Comparison of ENCODE assay signal across 1 cellular context in genomic region chr3:150546226-150547044, GRCh38.
TF ChIP-seq lines count a peak whose summit lies in the region.

EIF2A (plus strand) TSS chr3:150546787; CDS start chr3:150546803, 16 bp downstream.
SERP1 (minus strand) TSS chr3:150546496; CDS start chr3:150546135, 361 bp downstream.

TF ChIP-seq in HepG2, 621 proteins besides CTCF, POLR2A, EP300 and RAD21 (continued from another document and continues in another):
- no peak for TF ChIP-seq ZNF276 (CRISPR knock-in tag; IDR thresholded peaks at IDR 0.05; ENCODE audit: low read depth)
- peak; percentile 98 for TF ChIP-seq ELF1 (CRISPR knock-in tag; IDR thresholded peaks at IDR 0.05)
- no peak for TF ChIP-seq FOXP1 (IDR thresholded peaks at IDR 0.05)
- peak; percentile 43; the same call in 1 of the 2 replicates for TF ChIP-seq FOXP1 (CRISPR knock-in tag; IDR thresholded peaks at IDR 0.05)
- no peak for TF ChIP-seq ZNF468 (CRISPR knock-in tag; IDR thresholded peaks at IDR 0.05)
- TF ChIP-seq SMAD1 (CRISPR knock-in tag; IDR thresholded peaks at IDR 0.05; ENCODE audit: borderline replicate concordance, low read depth), result peak; percentile 95; the same call in 1 of the 2 replicates
- TF ChIP-seq SP2 (CRISPR knock-in tag; IDR thresholded peaks at IDR 0.05), result peak; percentile 84
- peak; percentile 84 for TF ChIP-seq ZNF790 (CRISPR knock-in tag; IDR thresholded peaks at IDR 0.05; ENCODE audit: borderline replicate concordance)
- no peak for TF ChIP-seq MBD4 (IDR thresholded peaks at IDR 0.05; ENCODE audit: borderline replicate concordance, low read length)
- TF ChIP-seq ZNF674 (CRISPR knock-in tag; IDR thresholded peaks at IDR 0.05; ENCODE audit: low read depth), result peak; percentile 96; the same call in 1 of the 2 replicates
- TF ChIP-seq ZNF232 (CRISPR knock-in tag; IDR thresholded peaks at IDR 0.05; ENCODE audit: borderline replicate concordance), result peak; percentile 58; the same call in 1 of the 2 replicates
- TF ChIP-seq ZNF484 (CRISPR knock-in tag; IDR thresholded peaks at IDR 0.05; ENCODE audit: borderline replicate concordance, low read depth), result no peak
- TF ChIP-seq ARID4A (CRISPR knock-in tag; IDR thresholded peaks at IDR 0.05; ENCODE audit: borderline replicate concordance), result peak; percentile 97
- peak; percentile 78 for TF ChIP-seq ZNF878 (CRISPR knock-in tag; IDR thresholded peaks at IDR 0.05)
- no peak; the same call in 1 of the 2 replicates for TF ChIP-seq RARA (CRISPR knock-in tag; IDR thresholded peaks at IDR 0.05)
- TF ChIP-seq, protein P1, sequence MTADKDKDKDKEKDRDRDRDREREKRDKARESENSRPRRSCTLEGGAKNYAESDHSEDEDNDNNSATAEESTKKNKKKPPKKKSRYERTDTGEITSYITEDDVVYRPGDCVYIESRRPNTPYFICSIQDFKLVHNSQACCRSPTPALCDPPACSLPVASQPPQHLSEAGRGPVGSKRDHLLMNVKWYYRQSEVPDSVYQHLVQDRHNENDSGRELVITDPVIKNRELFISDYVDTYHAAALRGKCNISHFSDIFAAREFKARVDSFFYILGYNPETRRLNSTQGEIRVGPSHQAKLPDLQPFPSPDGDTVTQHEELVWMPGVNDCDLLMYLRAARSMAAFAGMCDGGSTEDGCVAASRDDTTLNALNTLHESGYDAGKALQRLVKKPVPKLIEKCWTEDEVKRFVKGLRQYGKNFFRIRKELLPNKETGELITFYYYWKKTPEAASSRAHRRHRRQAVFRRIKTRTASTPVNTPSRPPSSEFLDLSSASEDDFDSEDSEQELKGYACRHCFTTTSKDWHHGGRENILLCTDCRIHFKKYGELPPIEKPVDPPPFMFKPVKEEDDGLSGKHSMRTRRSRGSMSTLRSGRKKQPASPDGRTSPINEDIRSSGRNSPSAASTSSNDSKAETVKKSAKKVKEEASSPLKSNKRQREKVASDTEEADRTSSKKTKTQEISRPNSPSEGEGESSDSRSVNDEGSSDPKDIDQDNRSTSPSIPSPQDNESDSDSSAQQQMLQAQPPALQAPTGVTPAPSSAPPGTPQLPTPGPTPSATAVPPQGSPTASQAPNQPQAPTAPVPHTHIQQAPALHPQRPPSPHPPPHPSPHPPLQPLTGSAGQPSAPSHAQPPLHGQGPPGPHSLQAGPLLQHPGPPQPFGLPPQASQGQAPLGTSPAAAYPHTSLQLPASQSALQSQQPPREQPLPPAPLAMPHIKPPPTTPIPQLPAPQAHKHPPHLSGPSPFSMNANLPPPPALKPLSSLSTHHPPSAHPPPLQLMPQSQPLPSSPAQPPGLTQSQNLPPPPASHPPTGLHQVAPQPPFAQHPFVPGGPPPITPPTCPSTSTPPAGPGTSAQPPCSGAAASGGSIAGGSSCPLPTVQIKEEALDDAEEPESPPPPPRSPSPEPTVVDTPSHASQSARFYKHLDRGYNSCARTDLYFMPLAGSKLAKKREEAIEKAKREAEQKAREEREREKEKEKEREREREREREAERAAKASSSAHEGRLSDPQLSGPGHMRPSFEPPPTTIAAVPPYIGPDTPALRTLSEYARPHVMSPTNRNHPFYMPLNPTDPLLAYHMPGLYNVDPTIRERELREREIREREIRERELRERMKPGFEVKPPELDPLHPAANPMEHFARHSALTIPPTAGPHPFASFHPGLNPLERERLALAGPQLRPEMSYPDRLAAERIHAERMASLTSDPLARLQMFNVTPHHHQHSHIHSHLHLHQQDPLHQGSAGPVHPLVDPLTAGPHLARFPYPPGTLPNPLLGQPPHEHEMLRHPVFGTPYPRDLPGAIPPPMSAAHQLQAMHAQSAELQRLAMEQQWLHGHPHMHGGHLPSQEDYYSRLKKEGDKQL (CRISPR knock-in tag; IDR thresholded peaks at IDR 0.05; ENCODE audit: low read depth), result 0 out of 2 replicates have a peak, but pooled peaks have one; percentile 11
- TF ChIP-seq HNF4G (IDR thresholded peaks at IDR 0.05; ENCODE audit: borderline replicate concordance, low read depth, low read length), result 0 out of 2 replicates have a peak, but pooled peaks have one; percentile 7
- TF ChIP-seq HNF4G (CRISPR knock-in tag; IDR thresholded peaks at IDR 0.05; ENCODE audit: borderline replicate concordance, low read depth), result no peak
- TF ChIP-seq THAP9 (CRISPR knock-in tag; IDR thresholded peaks at IDR 0.05; ENCODE audit: borderline replicate concordance), result peak; percentile 99
- TF ChIP-seq SALL1 (CRISPR knock-in tag; IDR thresholded peaks at IDR 0.05), result peak; percentile 93
- TF ChIP-seq CREB1 (IDR thresholded peaks at IDR 0.05), result peak; percentile 98
- peak; percentile 99 for TF ChIP-seq CREB1 (CRISPR knock-in tag; IDR thresholded peaks at IDR 0.05)
- TF ChIP-seq NFAT5 (CRISPR knock-in tag; IDR thresholded peaks at IDR 0.05), result peak; percentile 32; the same call in 1 of the 2 replicates
- peak; percentile 48; the same call in 1 of the 2 replicates for TF ChIP-seq RNF2 (conservative IDR thresholded peaks at IDR 0.05; ENCODE audit: low read depth)
- TF ChIP-seq RBFOX2 (IDR thresholded peaks at IDR 0.05; ENCODE audit: low read depth, low read length), result peak; percentile 98
- no peak for TF ChIP-seq RAD51 (IDR thresholded peaks at IDR 0.05; ENCODE audit: borderline replicate concordance)
- no peak for TF ChIP-seq ZNF567 (CRISPR knock-in tag; IDR thresholded peaks at IDR 0.05; ENCODE audit: borderline replicate concordance)
- peak; percentile 83; the same call in 1 of the 2 replicates for TF ChIP-seq GMEB2 (CRISPR knock-in tag; IDR thresholded peaks at IDR 0.05; ENCODE audit: low read depth)
- TF ChIP-seq SUZ12 (IDR thresholded peaks at IDR 0.05; ENCODE audit: low read depth, low read length), result no peak
